In genomic region chr16:30444231-30445148, GRCh38 we compare ENCODE assay signal across 8 cellular contexts. TPM values are rescaled to one million over a fixed set of nuclear protein-coding genes. Genes with fewer than 3 reads are reported as not detected.
A peak's percentile ranks its signal among the peaks of the same experiment; 100 is the strongest.
DNase-seq lines count a peak whose midpoint lies in the region; ATAC-seq and TF ChIP-seq lines count a peak whose summit lies in the region.

No MANE protein-coding gene starts in this region.

- H3K4me3 ChIP-seq in right atrium auricular region = peak overlapping the region; percentile 95 to 98
- H3K4me3 ChIP-seq in body of pancreas = peak overlapping the region; percentile 21 to 82
- peak overlapping the region; percentile 85 for H3K4me3 ChIP-seq in mesodermal cell (ENCODE audit: extremely low read depth, insufficient read depth, low read length, poor library complexity, severe bottlenecking)

- WGBS in body of pancreas, 2 donors = 80 to 90% methylated on average over 29 of the region's 29 CpGs
- WGBS in mesodermal cell (ENCODE audit: insufficient coverage in 2 of 2), 2 experiments = 96% methylated on average over 29 of the region's 29 CpGs

- no peak for ATAC-seq in Right ventricle myocardium inferior
- ATAC-seq in body of pancreas = no peak
- no peak for ATAC-seq in HG02763 (IDR thresholded peaks at IDR 0.05; ENCODE audit: unreplicated experiment)

- H3K36me3 ChIP-seq in right atrium auricular region (peaks cover 15% of the 10 kb centered on the region), body of pancreas (replicated peaks in 1 of 2; ENCODE audit: insufficient read depth in 1 of 2, low read depth in 2 of 2) (no peaks in the 10 kb centered on the region), mesodermal cell (ENCODE audit: control insufficient read depth, insufficient read depth, low read length) (peaks cover 20% of the 10 kb centered on the region)

- H3K27ac ChIP-seq in right atrium auricular region (peak overlapping the region; percentile 96 to 99), body of pancreas (peak overlapping the region; percentile 73 to 98 (median 88)), mesodermal cell (ENCODE audit: low read depth, low read length, severe bottlenecking) (peak overlapping the region; percentile 85)

- H3K4me1 ChIP-seq in right atrium auricular region (peaks cover 0 to 18% of the 10 kb centered on the region in 2 donors), body of pancreas (peaks cover 58% of the 10 kb centered on the region), mesodermal cell (ENCODE audit: control insufficient read depth, insufficient read depth, low read length, poor library complexity, severe bottlenecking) (no peaks in the 10 kb centered on the region)

- H3K9me3 ChIP-seq in right atrium auricular region (no peaks in the 10 kb centered on the region), body of pancreas (no peaks in the 10 kb centered on the region), mesodermal cell (ENCODE audit: control insufficient read depth, low read length) (peaks cover 12% of the 10 kb centered on the region)

- no peak for TF ChIP-seq POLR2A in body of pancreas (IDR thresholded peaks at IDR 0.05)

- intact Hi-C loops in Right ventricle myocardium inferior (cut with DNase I) (loop anchor here (5.0 to 10.0 kb wide), 3 partner anchors 83 to 480 kb away; partner anchors contain the start of genes FBXL19, ZNF688 and ZNF768), body of pancreas (cut with DNase I) (no loop called here)

- no peak for TF ChIP-seq CTCF in right atrium auricular region (IDR thresholded peaks at IDR 0.05)
- TF ChIP-seq CTCF in body of pancreas (IDR thresholded peaks at IDR 0.05) = no peak

- no peaks in the 10 kb centered on the region for H3K27me3 ChIP-seq in right atrium auricular region
- H3K27me3 ChIP-seq in body of pancreas = no peaks in the 10 kb centered on the region

- DNase-seq in right atrium auricular region (ENCODE audit: low spot score) (no peak), Right ventricle myocardium inferior (ENCODE audit: missing footprints) (no peak), body of pancreas (no peak), NCI-H345 (lab: John Stamatoyannopoulos, UW) (no peak), KG1 (lab: John Stamatoyannopoulos, UW) (no peak), D341Med (ENCODE audit: low spot score) (no peak)

RNA-seq across cellular contexts. Expression of gene SEPHS2, which starts 1.2 kb away (rescaled TPM):
- 10 to 100 TPM; 18.2 to 18.6 TPM for total RNA-seq in right atrium auricular region
- total RNA-seq in Right ventricle myocardium inferior = 29.3 TPM
- 10 to 100 TPM; 28.0 to 29.6 TPM for total RNA-seq in body of pancreas
- 29.3 TPM for polyA plus RNA-seq in mesodermal cell (2013, experiment 1 of 2)
- polyA plus RNA-seq in mesodermal cell (2013, experiment 2 of 2) = 25.4 TPM

RNA-seq across cellular contexts. Expression of gene DCTPP1, which starts 14.7 kb away (rescaled TPM):
- total RNA-seq in right atrium auricular region (10 to 100 TPM; 14.4 to 18.7 TPM), Right ventricle myocardium inferior (35.2 TPM), body of pancreas (10 to 100 TPM in 1 of 2 donors, 1 to 10 TPM in 1; 3.3 to 15.0 TPM)
- 40.5 TPM for polyA plus RNA-seq in mesodermal cell (2013, experiment 1 of 2)
- 35.9 TPM for polyA plus RNA-seq in mesodermal cell (2013, experiment 2 of 2)

RNA-seq across cellular contexts. Expression of gene ITGAL, which starts 28.1 kb away (rescaled TPM):
- total RNA-seq in right atrium auricular region (1 to 10 TPM; 2.0 to 2.6 TPM), Right ventricle myocardium inferior (4.2 TPM), body of pancreas (1 to 10 TPM; 1.3 to 9.2 TPM)
- polyA plus RNA-seq in mesodermal cell (2013, experiment 1 of 2) = not detected
- not detected for polyA plus RNA-seq in mesodermal cell (2013, experiment 2 of 2)

RNA-seq across cellular contexts. Expression of gene ZNF771, which starts 37.1 kb away (rescaled TPM):
- total RNA-seq in right atrium auricular region (10 to 100 TPM; 13.0 to 14.3 TPM), Right ventricle myocardium inferior (5.1 TPM), body of pancreas (10 to 100 TPM; 16.6 to 18.8 TPM)
- 10.7 TPM for polyA plus RNA-seq in mesodermal cell (2013, experiment 1 of 2)
- 7.9 TPM for polyA plus RNA-seq in mesodermal cell (2013, experiment 2 of 2)

RNA-seq across cellular contexts. Expression of gene ZNF48, which starts 49.3 kb away (rescaled TPM):
- total RNA-seq in right atrium auricular region = 10 to 100 TPM in 1 of 2 donors, 1 to 10 TPM in 1; 5.7 to 10.7 TPM
- 5.3 TPM for total RNA-seq in Right ventricle myocardium inferior
- total RNA-seq in body of pancreas = 10 to 100 TPM in 1 of 2 donors, 1 to 10 TPM in 1; 9.3 to 12.2 TPM
- polyA plus RNA-seq in mesodermal cell (2013, experiment 1 of 2) = 18.9 TPM
- polyA plus RNA-seq in mesodermal cell (2013, experiment 2 of 2) = 14.7 TPM
